ENCODE assay signal across 27 cellular contexts in genomic region chr14:24890716-24891115, GRCh38.
"Had no signal": no experiment of that assay in that cellular context is flagged by ENCODE, and none has a peak within 500 bp of the region (broad histone marks: within the 10 kb centered on the region; RNA-seq: fewer than 3 reads in every experiment).

No MANE protein-coding gene starts in this region.

- FAIRE-seq: urothelium cell line had no signal

- H3K36me3 ChIP-seq: suprapubic skin, thoracic aorta, thyroid gland, tibial artery, tibial nerve, transverse colon, upper lobe of left lung, upper lobe of right lung, uterus, vagina had no signal

- H3K4me1 ChIP-seq: testis, transverse colon, upper lobe of left lung, uterus, vagina had no signal

- H3K4me3 ChIP-seq: stomach, suprapubic skin, testis, thoracic aorta, thyroid gland, tibial artery, tibial nerve, transverse colon, upper lobe of left lung, upper lobe of right lung, uterus, vagina had no signal

- H3K27ac ChIP-seq: stomach, suprapubic skin, testis, thoracic aorta, thyroid gland, tibial artery, tibial nerve, transverse colon, upper lobe of left lung, upper lobe of right lung, uterus, vagina had no signal

- H3K9me3 ChIP-seq: testis, thoracic aorta, thyroid gland, uterus had no signal

- ATAC-seq: stimulated activated effector memory CD8-positive, alpha-beta T cell treated with anti-CD3 and anti-CD28 coated beads, Interleukin-12 subunit alpha, Interleukin-12 subunit beta, amount 100 ng/mL, for 72 hours; stimulated activated memory B cell treated with anti-CD40 and anti-IgM and Interleukin-4, amounts not matched to agents 10 μg/mL and 1 μg/mL and 100 μg/mL, for 72 hours; stimulated activated naive B cell treated with anti-CD40 and anti-IgM and Interleukin-4, amounts not matched to agents 10 μg/mL and 1 μg/mL and 100 μg/mL, for 72 hours; stimulated activated naive CD8-positive, alpha-beta T cell treated with anti-CD3 and anti-CD28 coated beads, Interleukin-15, amount 100 ng/mL, for 72 hours; stimulated activated naive CD8-positive, alpha-beta T cell treated with anti-CD3 and anti-CD28 coated beads, Interleukin-15, Interleukin-2, amounts not matched to agents 100 U/mL and 50 U/mL, for 24 hours; upper lobe of right lung had no signal

- DNase-seq: stimulated activated CD4-positive, alpha-beta T cell treated with anti-CD3 and anti-CD28 coated beads, Interleukin-2, amount 100 ng/mL, for 48 hours; stimulated activated CD4-positive, alpha-beta T cell treated with anti-CD3 and anti-CD28 coated beads, Interleukin-4, amount 100 ng/mL, for 1 hour; stimulated activated CD4-positive, alpha-beta T cell treated with anti-CD3 and anti-CD28 coated beads, Interleukin-4, amount 100 ng/mL, for 24 hours; stimulated activated CD4-positive, alpha-beta T cell treated with anti-CD3 and anti-CD28 coated beads, Interleukin-4, amount 100 ng/mL, for 4 hours; stimulated activated CD8-positive, alpha-beta memory T cell treated with anti-CD3 and anti-CD28 coated beads, Interleukin-4, amount 100 ng/mL, for 48 hours; stimulated activated naive B cell treated with anti-CD40 and anti-IgM and Interleukin-4, amounts not matched to agents 10 μg/mL and 1 μg/mL and 100 μg/mL, for 72 hours; stimulated activated naive CD4-positive, alpha-beta T cell; stimulated activated naive CD4-positive, alpha-beta T cell treated with Interleukin-2 at 50 U/mL for 16 hours; stimulated activated naive CD8-positive, alpha-beta T cell treated with anti-CD3 and anti-CD28 coated beads, Interleukin-15, amount 100 ng/mL, for 72 hours; stimulated activated naive CD8-positive, alpha-beta T cell treated with anti-CD3 and anti-CD28 coated beads, Interleukin-15, Interleukin-2, amounts not matched to agents 100 U/mL and 50 U/mL, for 24 hours; stomach; substantia nigra; testis; thyroid gland; tibial artery; transverse colon; trophoblast cell; upper lobe of left lung; upper lobe of right lung; uterus had no signal

- H3K27me3 ChIP-seq: stomach, suprapubic skin, testis, thyroid gland, tibial artery, tibial nerve, transverse colon, upper lobe of left lung, upper lobe of right lung, uterus, vagina had no signal
